Comparison of ENCODE assay signal across 1 cellular context in the genomic region with DNA sequence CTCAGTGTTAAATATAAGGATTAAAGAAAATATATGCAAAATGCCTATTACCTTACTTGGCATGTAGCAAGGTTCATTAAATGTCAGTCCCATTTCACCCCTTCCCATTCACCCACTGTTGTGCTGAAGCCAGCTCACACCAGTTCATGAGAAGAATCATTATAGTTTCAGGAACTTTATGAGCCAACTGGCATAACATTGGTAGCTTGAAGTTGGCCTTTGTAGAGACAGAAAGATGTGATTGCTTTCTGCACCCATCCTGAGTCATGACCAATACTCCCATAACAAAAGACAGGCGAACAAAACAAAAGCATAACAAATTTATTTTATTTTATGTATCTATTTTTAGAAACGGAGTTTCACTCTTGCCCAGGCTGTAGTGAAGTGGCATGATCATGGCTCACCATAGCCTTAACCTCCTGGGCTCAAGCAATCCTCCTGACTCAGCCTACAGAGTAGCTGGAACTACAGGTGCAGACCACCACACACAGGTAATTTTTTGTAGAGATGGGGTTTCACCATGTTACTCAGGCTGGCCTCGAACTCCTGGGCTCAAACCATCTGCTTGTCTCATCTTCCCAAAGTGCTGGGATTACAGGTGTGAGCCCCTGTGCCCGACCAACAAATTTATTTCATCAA.
TF ChIP-seq lines count a peak whose summit lies in the region.

No MANE protein-coding gene starts in this region.

TF ChIP-seq in A549, 52 proteins besides CTCF, POLR2A, EP300 and RAD21:
- TF ChIP-seq ESRRA (IDR thresholded peaks at IDR 0.05; ENCODE audit: borderline replicate concordance, low read length) (no peak), NFE2L2 (conservative IDR thresholded peaks at IDR 0.05; ENCODE audit: low read length) (no peak), POLR2AphosphoS2 (conservative IDR thresholded peaks at IDR 0.05; ENCODE audit: low read length) (no peak), CHD4 (IDR thresholded peaks at IDR 0.05; ENCODE audit: borderline replicate concordance) (no peak), RFX5 (IDR thresholded peaks at IDR 0.05) (no peak), CHD2 (IDR thresholded peaks at IDR 0.05; ENCODE audit: low read length, partially characterized antibody) (no peak), HOXA7 (CRISPR knock-in tag; IDR thresholded peaks at IDR 0.05) (no peak), BHLHE40 (IDR thresholded peaks at IDR 0.05; ENCODE audit: low read depth, low read length) (no peak), HOXB13 (CRISPR knock-in tag; IDR thresholded peaks at IDR 0.05; ENCODE audit: low read depth) (no peak), NR3C1 (IDR thresholded peaks at IDR 0.05) (no peak), FOSB (CRISPR knock-in tag; IDR thresholded peaks at IDR 0.05) (no peak), SREBF2 (IDR thresholded peaks at IDR 0.05) (no peak)
